ENCODE assay signal across 8 cellular contexts in the genomic region with DNA sequence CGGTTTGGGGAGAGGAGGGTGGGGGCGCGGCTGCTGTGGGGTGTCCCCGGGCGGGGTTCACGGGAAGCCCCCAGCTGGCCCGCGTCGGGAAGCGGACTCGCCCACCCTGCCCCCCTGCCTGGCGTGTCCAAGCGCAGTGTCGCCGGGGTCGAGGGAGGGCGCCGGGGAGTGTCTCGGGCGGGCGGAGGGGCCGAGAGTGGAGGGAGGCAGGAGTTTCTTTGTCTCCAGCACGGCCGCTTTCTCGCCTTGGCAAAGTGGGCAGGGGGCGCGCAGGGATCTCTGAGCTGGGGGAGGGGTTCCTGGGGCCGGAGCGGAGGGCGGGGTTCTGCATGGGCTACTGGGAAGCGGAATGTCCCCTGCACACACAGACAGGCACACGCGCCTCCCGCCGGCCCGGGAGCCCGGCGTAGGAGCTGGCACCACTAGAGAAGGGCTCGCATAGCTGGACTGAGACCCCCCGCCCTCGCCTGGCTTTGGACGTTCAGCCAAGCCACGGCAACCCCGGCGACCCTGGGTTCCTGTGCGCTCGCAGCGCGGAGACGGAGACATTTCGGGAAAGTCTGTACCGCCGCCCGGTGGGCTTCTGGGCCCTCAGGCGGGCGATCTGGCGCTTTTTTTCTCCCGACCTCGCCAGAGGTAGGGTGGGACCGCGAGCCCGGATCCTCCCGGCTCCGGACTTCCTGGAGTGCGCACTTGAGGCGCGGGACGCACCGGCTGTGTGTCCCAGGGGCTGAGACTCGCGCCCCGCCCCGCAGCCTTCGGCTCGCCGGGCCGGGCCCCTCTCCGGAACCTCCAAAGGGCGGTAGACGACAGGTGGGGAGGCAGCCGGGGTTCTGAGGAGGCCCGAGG. TPM values are rescaled to one million over a fixed set of nuclear protein-coding genes. Genes with fewer than 3 reads are reported as not detected.
A peak's percentile ranks its signal among the peaks of the same experiment; 100 is the strongest.
DNase-seq lines count a peak whose midpoint lies in the region; ATAC-seq and TF ChIP-seq lines count a peak whose summit lies in the region.

No MANE protein-coding gene starts in this region.

- H3K4me3 ChIP-seq in H7 (ENCODE audit: insufficient read depth, low read depth, low read length) (peak overlapping the region; percentile 78), retinal pigment epithelial cell (ENCODE audit: low read length) (peak overlapping the region; percentile 47)

- no peak for TF ChIP-seq CTCF in retinal pigment epithelial cell (conservative IDR thresholded peaks at IDR 0.05; ENCODE audit: low read depth, low read length)

- ATAC-seq in left ventricle myocardium superior (peak; percentile 55), HG02763 (IDR thresholded peaks at IDR 0.05; ENCODE audit: unreplicated experiment) (no peak), GM18519 (IDR thresholded peaks at IDR 0.05; ENCODE audit: low FRiP score, unreplicated experiment) (no peak)

- intact Hi-C loops in left ventricle myocardium superior (cut with micrococcal nuclease): no loop called here

- peaks cover 40% of the 10 kb centered on the region for H3K27me3 ChIP-seq in H7 (ENCODE audit: control insufficient read depth, insufficient read depth, low read length)

- DNase-seq in H7 (peak; percentile 79), RPMI8226 (peak; percentile 37), left ventricle myocardium superior (no peak), retinal pigment epithelial cell (ENCODE audit: low read depth) (no peak), Ammon's horn (ENCODE audit: low spot score) (no peak), T-helper 9 cell (no peak)

- no peaks in the 10 kb centered on the region for H3K36me3 ChIP-seq in H7 (replicated peaks; ENCODE audit: control insufficient read depth, insufficient read depth, low read length)

RNA-seq across cellular contexts. Expression of gene ST8SIA2, which starts 0.9 kb away (rescaled TPM):
- total RNA-seq in H7 (2014; rRNA removed; shearing (Covaris generic)): 3.7 and 11.8 TPM in 2 replicates
- total RNA-seq in left ventricle myocardium superior: 3.0 TPM

Comparison
In these comparisons a context has a peak if more than half of its experiments do, and no peak if none do; other contexts are left out.
1. DNase-seq: peak in H7 (single experiment) and RPMI8226 (single experiment); none in left ventricle myocardium superior (single experiment), retinal pigment epithelial cell (single experiment), Ammon's horn (single experiment) and T-helper 9 cell (single experiment).